Comparison of ENCODE assay signal across 17 cellular contexts in genomic region chr4:153188966-153189801, GRCh38. TPM values are rescaled to one million over a fixed set of nuclear protein-coding genes. Genes with fewer than 3 reads are reported as not detected.
DNase-seq lines count a peak whose midpoint lies in the region; ATAC-seq, FAIRE-seq and TF ChIP-seq lines count a peak whose summit lies in the region.
"Had no signal": no experiment of that assay in that cellular context is flagged by ENCODE, and none has a peak within 500 bp of the region (broad histone marks: within the 10 kb centered on the region; RNA-seq: fewer than 3 reads in every experiment).

No MANE protein-coding gene starts in this region.

- no peaks in the 10 kb centered on the region for H3K9me3 Mint-ChIP-seq in endothelial cell (ENCODE audit: unreplicated experiment)
- no peaks in the 10 kb centered on the region for H3K9me3 Mint-ChIP-seq in activated CD4-positive, alpha-beta T cell treated with anti-CD3 and anti-CD28 coated beads, Interleukin-2, amount 10 ng/mL, durations not matched to agents 24 days and 14 days
- H3K9me3 Mint-ChIP-seq: activated CD4-positive, alpha-beta memory T cell treated with anti-CD3 and anti-CD28 coated beads for 36 hours; T-cell had no signal

- H3K36me3 Mint-ChIP-seq in endothelial cell (ENCODE audit: low read depth, unreplicated experiment), result no peaks in the 10 kb centered on the region
- H3K36me3 Mint-ChIP-seq in activated CD4-positive, alpha-beta T cell treated with anti-CD3 and anti-CD28 coated beads, Interleukin-2, amount 10 ng/mL, durations not matched to agents 24 days and 14 days (ENCODE audit: low read depth), result no peaks in the 10 kb centered on the region
- H3K36me3 Mint-ChIP-seq: activated CD4-positive, alpha-beta memory T cell treated with anti-CD3 and anti-CD28 coated beads for 36 hours; memory B cell; T-cell had no signal

- peaks cover 12% of the 10 kb centered on the region for H3K4me1 Mint-ChIP-seq in endothelial cell (ENCODE audit: unreplicated experiment)
- H3K4me1 Mint-ChIP-seq in activated CD4-positive, alpha-beta T cell treated with anti-CD3 and anti-CD28 coated beads, Interleukin-2, amount 10 ng/mL, durations not matched to agents 24 days and 14 days, result no peaks in the 10 kb centered on the region
- H3K4me1 Mint-ChIP-seq: memory B cell, T-cell had no signal

- peak overlapping the region; percentile 49 for H3K4me2 ChIP-seq in A549

- no peaks in the 10 kb centered on the region for H3K9me3 ChIP-seq in A549
- H3K9me3 ChIP-seq in left ventricle myocardium inferior (replicated peaks), result no peaks in the 10 kb centered on the region
- H3K9me3 ChIP-seq: heart left ventricle, prostate gland, testis had no signal

- TF ChIP-seq RAD21 in A549 (conservative IDR thresholded peaks at IDR 0.05 in 1 of 2, IDR thresholded peaks at IDR 0.05 in 1 of 2), result no peak

- H3K4me1 ChIP-seq in A549, result peaks cover 14% of the 10 kb centered on the region; the same call in 2 of the 3 replicates
- H3K4me1 ChIP-seq in left ventricle myocardium inferior, result no peaks in the 10 kb centered on the region
- H3K4me1 ChIP-seq: prostate gland, testis had no signal

- peaks cover 3% of the 10 kb centered on the region for H3K27me3 Mint-ChIP-seq in endothelial cell (ENCODE audit: unreplicated experiment)
- peaks cover 10% of the 10 kb centered on the region for H3K27me3 Mint-ChIP-seq in activated CD4-positive, alpha-beta T cell treated with anti-CD3 and anti-CD28 coated beads, Interleukin-2, amount 10 ng/mL, durations not matched to agents 24 days and 14 days
- H3K27me3 Mint-ChIP-seq: activated CD4-positive, alpha-beta memory T cell treated with anti-CD3 and anti-CD28 coated beads for 36 hours; T-cell had no signal

- no peak for TF ChIP-seq POLR2A in A549 (IDR thresholded peaks at IDR 0.05; ENCODE audit: low read length)

- no peak overlapping the region for H3K4me3 ChIP-seq in A549
- H3K4me3 ChIP-seq in astrocyte of the cerebellum (ENCODE audit: low read depth, low read length), result no peak overlapping the region
- H3K4me3 ChIP-seq in kidney epithelial cell (ENCODE audit: low read depth, low read length), result no peak overlapping the region
- no peak overlapping the region for H3K4me3 ChIP-seq in left ventricle myocardium inferior
- H3K4me3 ChIP-seq: heart left ventricle, prostate gland, testis had no signal

- CTCF ChIA-PET in A549 (lab: Yijun Ruan, JAX), result no interaction called here

- TF ChIP-seq CTCF in A549 (IDR thresholded peaks at IDR 0.05), result no peak
- no peak for TF ChIP-seq CTCF in astrocyte of the cerebellum (IDR thresholded peaks at IDR 0.05; ENCODE audit: low read depth, low read length, missing control alignments)
- TF ChIP-seq CTCF in kidney epithelial cell (IDR thresholded peaks at IDR 0.05; ENCODE audit: insufficient read depth, low read length, poor library complexity, severe bottlenecking), result no peak
- no peak for TF ChIP-seq CTCF in endothelial cell (IDR thresholded peaks at IDR 0.05; ENCODE audit: unreplicated experiment)
- TF ChIP-seq CTCF in left ventricle myocardium inferior (IDR thresholded peaks at IDR 0.05; ENCODE audit: borderline replicate concordance), result no peak

- no peak for DNase-seq in A549 (ENCODE audit: low read depth in 1 of 2, low spot score in 1 of 2)
- peak; percentile 30 for DNase-seq in HT-29 (ENCODE audit: low spot score)
- peak; percentile 38 for DNase-seq in astrocyte of the cerebellum (ENCODE audit: low read depth)
- DNase-seq in kidney epithelial cell (ENCODE audit: low read depth), result peak; percentile 83
- DNase-seq in endothelial cell (ENCODE audit: low spot score), result no peak
- no peak for DNase-seq in activated CD4-positive, alpha-beta T cell treated with anti-CD3 and anti-CD28 coated beads, Interleukin-2, amount 10 ng/mL, durations not matched to agents 24 days and 14 days
- no peak for DNase-seq in left ventricle myocardium inferior
- DNase-seq: activated CD4-positive, alpha-beta memory T cell treated with anti-CD3 and anti-CD28 coated beads for 36 hours; DMS79 treated with DMSO at 0.1 percent for 48 hours; heart left ventricle; NCI-H187; T-cell; testis had no signal

- H3K27ac Mint-ChIP-seq in endothelial cell (ENCODE audit: unreplicated experiment), result no peak overlapping the region
- no peak overlapping the region for H3K27ac Mint-ChIP-seq in activated CD4-positive, alpha-beta T cell treated with anti-CD3 and anti-CD28 coated beads, Interleukin-2, amount 10 ng/mL, durations not matched to agents 24 days and 14 days
- H3K27ac Mint-ChIP-seq: activated CD4-positive, alpha-beta memory T cell treated with anti-CD3 and anti-CD28 coated beads for 36 hours; memory B cell; T-cell had no signal

- H3K36me3 ChIP-seq in kidney epithelial cell (ENCODE audit: control insufficient read depth, insufficient read depth, low read length), result no peaks in the 10 kb centered on the region
- H3K36me3 ChIP-seq in left ventricle myocardium inferior, result no peaks in the 10 kb centered on the region
- H3K36me3 ChIP-seq: heart left ventricle, prostate gland had no signal

- POLR2A ChIA-PET in A549 (lab: Yijun Ruan, JAX), result no interaction called here

- H3K4me3 Mint-ChIP-seq in endothelial cell (ENCODE audit: unreplicated experiment), result no peak overlapping the region
- H3K4me3 Mint-ChIP-seq in activated CD4-positive, alpha-beta T cell treated with anti-CD3 and anti-CD28 coated beads, Interleukin-2, amount 10 ng/mL, durations not matched to agents 24 days and 14 days, result no peak overlapping the region
- H3K4me3 Mint-ChIP-seq: activated CD4-positive, alpha-beta memory T cell treated with anti-CD3 and anti-CD28 coated beads for 36 hours; memory B cell; T-cell had no signal

- peak overlapping the region; percentile 10 to 67; a peak in 4 of 6 replicates for H3K27ac ChIP-seq in A549
- H3K27ac ChIP-seq in left ventricle myocardium inferior (replicated peaks), result no peak overlapping the region
- H3K27ac ChIP-seq: heart left ventricle, prostate gland, testis had no signal

- in situ Hi-C loops in astrocyte of the cerebellum (cut with HindIII; ENCODE audit: low sequenced_read_pairs), result no loop called here

- WGBS in A549 (ENCODE audit: missing lambda C conversion rate), result 41% methylated on average over 11 of the region's 11 CpGs

- no peak for FAIRE-seq in A549 (lab: Jason Lieb, UNC)
- FAIRE-seq: GM18507 had no signal

- H3K27me3 ChIP-seq in kidney epithelial cell (ENCODE audit: control insufficient read depth, insufficient read depth, low read length) (no peaks in the 10 kb centered on the region), left ventricle myocardium inferior (ENCODE audit: low read depth) (no peaks in the 10 kb centered on the region)
- H3K27me3 ChIP-seq: heart left ventricle, testis had no signal

- ATAC-seq in A549 (peak; percentile 64 to 68; a peak in 3 of 6 replicates), GM18870 (IDR thresholded peaks at IDR 0.05; ENCODE audit: unreplicated experiment) (no peak)
- ATAC-seq: T-cell had no signal

- no peak for TF ChIP-seq EP300 in A549 (IDR thresholded peaks at IDR 0.05)

- intact Hi-C loops in activated CD4-positive, alpha-beta T cell treated with anti-CD3 and anti-CD28 coated beads, Interleukin-2, amount 10 ng/mL, durations not matched to agents 24 days and 14 days (cut with micrococcal nuclease), result no loop called here
- intact Hi-C loops in left ventricle myocardium inferior (cut with micrococcal nuclease), result no loop called here

TF ChIP-seq in A549, 52 proteins besides CTCF, POLR2A, EP300 and RAD21:
- TF ChIP-seq NR3C1 (IDR thresholded peaks at IDR 0.05) (no peak), BCL3 (IDR thresholded peaks at IDR 0.05) (no peak), FOSL2 (IDR thresholded peaks at IDR 0.05) (no peak), FOSL2 (CRISPR knock-in tag; IDR thresholded peaks at IDR 0.05) (0 out of 2 replicates have a peak, but pooled peaks have one; percentile 7), RFX5 (IDR thresholded peaks at IDR 0.05) (no peak), RCOR1 (IDR thresholded peaks at IDR 0.05; ENCODE audit: low read depth, low read length) (no peak), HDAC2 (IDR thresholded peaks at IDR 0.05) (no peak), CHD2 (IDR thresholded peaks at IDR 0.05; ENCODE audit: low read length, partially characterized antibody) (no peak)
- TF ChIP-seq, protein P1, sequence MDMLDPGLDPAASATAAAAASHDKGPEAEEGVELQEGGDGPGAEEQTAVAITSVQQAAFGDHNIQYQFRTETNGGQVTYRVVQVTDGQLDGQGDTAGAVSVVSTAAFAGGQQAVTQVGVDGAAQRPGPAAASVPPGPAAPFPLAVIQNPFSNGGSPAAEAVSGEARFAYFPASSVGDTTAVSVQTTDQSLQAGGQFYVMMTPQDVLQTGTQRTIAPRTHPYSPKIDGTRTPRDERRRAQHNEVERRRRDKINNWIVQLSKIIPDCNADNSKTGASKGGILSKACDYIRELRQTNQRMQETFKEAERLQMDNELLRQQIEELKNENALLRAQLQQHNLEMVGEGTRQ (IDR thresholded peaks at IDR 0.05), result no peak

RNA-seq across cellular contexts. Expression of gene TRIM2, which starts 15.1 kb away (rescaled TPM):
- 0.92 and 1.0 TPM in 2 replicates for polyA plus RNA-seq in A549 (2011; rRNA removed)
- 0.14 and 0.29 TPM in 2 replicates for polyA plus RNA-seq in A549 (2012; cell fraction: cytosol; rRNA removed)
- polyA plus RNA-seq in A549 (2012; cell fraction: nucleus; rRNA removed), result 0.32 and 0.44 TPM in 2 replicates
- 1.0 to 1.4 TPM (median 1.2 TPM) in 3 replicates for polyA plus RNA-seq in A549 (2017; fragmentation: RNase III; extraction: RNeasy Plus Mini Kit Qiagen cat#74134 plus additional on column Dnase treatment)
- 5.2 and 6.1 TPM in 2 replicates for polyA minus RNA-seq in A549 (2011; rRNA and poly(A)+ RNA removed)
- 58.5 and 64.8 TPM in 2 replicates for total RNA-seq in HT-29 (2014; rRNA removed; shearing (Covaris generic))
- total RNA-seq in kidney epithelial cell, result 80.3 and 83.2 TPM in 2 replicates
- 15.4 TPM for total RNA-seq in endothelial cell (ENCODE audit: unreplicated experiment)
- total RNA-seq in activated CD4-positive, alpha-beta T cell treated with anti-CD3 and anti-CD28 coated beads, Interleukin-2, amount 10 ng/mL, durations not matched to agents 24 days and 14 days, result 0.21 TPM in 1 of 2 replicates, not detected in the other
- 20.2 TPM for total RNA-seq in left ventricle myocardium inferior

Comparison
In these comparisons a context has a peak if more than half of its experiments do, and no peak if none do; other contexts are left out.
1. DNase-seq: peak in HT-29 (single experiment), astrocyte of the cerebellum (single experiment) and kidney epithelial cell (single experiment); none in A549 (0 of 2), endothelial cell (single experiment), activated CD4-positive, alpha-beta T cell treated with anti-CD3 and anti-CD28 coated beads, Interleukin-2, amount 10 ng/mL, durations not matched to agents 24 days and 14 days (single experiment) and left ventricle myocardium inferior (single experiment).
2. RNA of gene TRIM2, which starts 15.1 kb away (total RNA-seq): 80.3 to 83.2 TPM in kidney epithelial cell, 58.5 to 64.8 TPM in HT-29, 20.2 TPM in left ventricle myocardium inferior (single experiment) and 15.4 TPM in endothelial cell (single experiment); 0.21 TPM in activated CD4-positive, alpha-beta T cell treated with anti-CD3 and anti-CD28 coated beads, Interleukin-2, amount 10 ng/mL, durations not matched to agents 24 days and 14 days; every median in the first group is over 10 times any median in the second.